26 cellular contexts compared by ENCODE assay signal in genomic region chr4:102473476-102473875, GRCh38.
"Had no signal": no experiment of that assay in that cellular context is flagged by ENCODE, and none has a peak within 500 bp of the region (broad histone marks: within the 10 kb centered on the region; RNA-seq: fewer than 3 reads in every experiment).

No MANE protein-coding gene starts in this region.

- H3K4me3 ChIP-seq: neural progenitor cell, ovary, psoas muscle, right lobe of liver, sigmoid colon, stomach, thoracic aorta, thyroid gland, tibial nerve, upper lobe of left lung, vagina had no signal

- ATAC-seq: natural killer cell; psoas muscle; right cardiac atrium; right lobe of liver; stimulated activated effector memory CD8-positive, alpha-beta T cell treated with anti-CD3 and anti-CD28 coated beads, Interleukin-12 subunit alpha, Interleukin-12 subunit beta, amount 100 ng/mL, for 72 hours; stimulated activated naive B cell treated with anti-CD40 and anti-IgM and Interleukin-4, amounts not matched to agents 10 μg/mL and 1 μg/mL and 100 μg/mL, for 72 hours had no signal

- H3K9me3 ChIP-seq: ovary, right lobe of liver, thoracic aorta, thyroid gland, upper lobe of left lung, vagina had no signal

- H3K36me3 ChIP-seq: neural progenitor cell, ovary, right lobe of liver, sigmoid colon, stomach, thoracic aorta, thyroid gland, tibial nerve, upper lobe of left lung, vagina had no signal

- H3K79me2 ChIP-seq: parathyroid adenoma had no signal

- H3K9ac ChIP-seq: neural progenitor cell, parathyroid adenoma had no signal

- H3K4me1 ChIP-seq: neural progenitor cell, parathyroid adenoma, psoas muscle, right lobe of liver, sigmoid colon, stomach, thyroid gland, tibial nerve, upper lobe of left lung, vagina had no signal

- DNase-seq: natural killer cell; occipital lobe; ovary; posterior cingulate gyrus; psoas muscle; right cardiac atrium; right lobe of liver; sigmoid colon; small intestine; stimulated activated CD4-positive, alpha-beta T cell treated with anti-CD3 and anti-CD28 coated beads, Interleukin-15, amount 100 ng/mL, for 24 hours; stimulated activated CD4-positive, alpha-beta T cell treated with anti-CD3 and anti-CD28 coated beads, Interleukin-2, amount 100 ng/mL, for 24 hours; stimulated activated CD4-positive, alpha-beta T cell treated with anti-CD3 and anti-CD28 coated beads, Interleukin-2, amount 100 ng/mL, for 48 hours; stimulated activated CD4-positive, alpha-beta T cell treated with anti-CD3 and anti-CD28 coated beads, Interleukin-4, amount 100 ng/mL, for 24 hours; stimulated activated naive B cell treated with anti-CD40 and anti-IgM and Interleukin-4, amounts not matched to agents 10 μg/mL and 1 μg/mL and 100 μg/mL, for 72 hours; stimulated activated naive CD4-positive, alpha-beta T cell treated with Interleukin-2 at 50 U/mL for 16 hours; stomach; thyroid gland; trophoblast cell; upper lobe of left lung had no signal

- H3K4me2 ChIP-seq: neural progenitor cell had no signal

- H2AFZ ChIP-seq: neural progenitor cell, parathyroid adenoma had no signal

- H3K27me3 ChIP-seq: neural progenitor cell, ovary, right lobe of liver, sigmoid colon, stomach, thyroid gland, tibial nerve, upper lobe of left lung, vagina had no signal

- H3K27ac ChIP-seq: neural progenitor cell, ovary, parathyroid adenoma, psoas muscle, right lobe of liver, sigmoid colon, stomach, thoracic aorta, thyroid gland, tibial nerve, upper lobe of left lung, vagina had no signal

- FAIRE-seq: small intestine, urothelium cell line had no signal
